ENCODE assay signal across 1 cellular context in the genomic region with DNA sequence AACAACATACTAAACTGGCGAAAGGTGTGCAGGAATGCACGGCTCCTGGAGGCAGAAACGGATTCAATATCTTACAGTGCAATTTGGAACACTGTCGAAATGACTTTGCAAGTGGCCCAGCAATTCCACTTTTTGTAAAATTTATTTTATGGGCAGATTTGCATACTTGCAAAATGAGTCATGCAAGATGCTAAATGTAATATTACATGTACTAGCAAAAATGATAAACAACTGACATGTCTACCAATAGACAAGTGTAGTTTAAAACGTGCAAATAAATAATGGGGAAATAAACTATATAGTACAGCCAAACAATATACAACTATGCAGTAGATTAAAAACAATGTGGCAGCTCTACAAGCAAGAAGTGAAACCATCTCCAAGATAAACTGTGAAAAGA.
TF ChIP-seq lines count a peak whose summit lies in the region.

No MANE protein-coding gene starts in this region.

TF ChIP-seq in GM12878, 131 proteins besides CTCF, POLR2A, EP300 and RAD21:
- TF ChIP-seq, protein P1, sequence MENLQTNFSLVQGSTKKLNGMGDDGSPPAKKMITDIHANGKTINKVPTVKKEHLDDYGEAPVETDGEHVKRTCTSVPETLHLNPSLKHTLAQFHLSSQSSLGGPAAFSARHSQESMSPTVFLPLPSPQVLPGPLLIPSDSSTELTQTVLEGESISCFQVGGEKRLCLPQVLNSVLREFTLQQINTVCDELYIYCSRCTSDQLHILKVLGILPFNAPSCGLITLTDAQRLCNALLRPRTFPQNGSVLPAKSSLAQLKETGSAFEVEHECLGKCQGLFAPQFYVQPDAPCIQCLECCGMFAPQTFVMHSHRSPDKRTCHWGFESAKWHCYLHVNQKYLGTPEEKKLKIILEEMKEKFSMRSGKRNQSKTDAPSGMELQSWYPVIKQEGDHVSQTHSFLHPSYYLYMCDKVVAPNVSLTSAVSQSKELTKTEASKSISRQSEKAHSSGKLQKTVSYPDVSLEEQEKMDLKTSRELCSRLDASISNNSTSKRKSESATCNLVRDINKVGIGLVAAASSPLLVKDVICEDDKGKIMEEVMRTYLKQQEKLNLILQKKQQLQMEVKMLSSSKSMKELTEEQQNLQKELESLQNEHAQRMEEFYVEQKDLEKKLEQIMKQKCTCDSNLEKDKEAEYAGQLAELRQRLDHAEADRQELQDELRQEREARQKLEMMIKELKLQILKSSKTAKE (IDR thresholded peaks at IDR 0.05; ENCODE audit: low read depth, poor library complexity, severe bottlenecking): no peak
- TF ChIP-seq, protein P2, sequence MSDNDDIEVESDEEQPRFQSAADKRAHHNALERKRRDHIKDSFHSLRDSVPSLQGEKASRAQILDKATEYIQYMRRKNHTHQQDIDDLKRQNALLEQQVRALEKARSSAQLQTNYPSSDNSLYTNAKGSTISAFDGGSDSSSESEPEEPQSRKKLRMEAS (IDR thresholded peaks at IDR 0.05; ENCODE audit: low read depth, low read length): no peak
- TF ChIP-seq ZBED1 (IDR thresholded peaks at IDR 0.05; ENCODE audit: borderline replicate concordance) (no peak), RBBP5 (conservative IDR thresholded peaks at IDR 0.05) (no peak), POLR2AphosphoS5 (IDR thresholded peaks at IDR 0.05; ENCODE audit: low read length) (no peak), ZZZ3 (IDR thresholded peaks at IDR 0.05; ENCODE audit: control insufficient read depth, insufficient read length, low read depth) (no peak), SREBF1 (IDR thresholded peaks at IDR 0.05; ENCODE audit: low read length) (no peak)
- TF ChIP-seq, protein P3, sequence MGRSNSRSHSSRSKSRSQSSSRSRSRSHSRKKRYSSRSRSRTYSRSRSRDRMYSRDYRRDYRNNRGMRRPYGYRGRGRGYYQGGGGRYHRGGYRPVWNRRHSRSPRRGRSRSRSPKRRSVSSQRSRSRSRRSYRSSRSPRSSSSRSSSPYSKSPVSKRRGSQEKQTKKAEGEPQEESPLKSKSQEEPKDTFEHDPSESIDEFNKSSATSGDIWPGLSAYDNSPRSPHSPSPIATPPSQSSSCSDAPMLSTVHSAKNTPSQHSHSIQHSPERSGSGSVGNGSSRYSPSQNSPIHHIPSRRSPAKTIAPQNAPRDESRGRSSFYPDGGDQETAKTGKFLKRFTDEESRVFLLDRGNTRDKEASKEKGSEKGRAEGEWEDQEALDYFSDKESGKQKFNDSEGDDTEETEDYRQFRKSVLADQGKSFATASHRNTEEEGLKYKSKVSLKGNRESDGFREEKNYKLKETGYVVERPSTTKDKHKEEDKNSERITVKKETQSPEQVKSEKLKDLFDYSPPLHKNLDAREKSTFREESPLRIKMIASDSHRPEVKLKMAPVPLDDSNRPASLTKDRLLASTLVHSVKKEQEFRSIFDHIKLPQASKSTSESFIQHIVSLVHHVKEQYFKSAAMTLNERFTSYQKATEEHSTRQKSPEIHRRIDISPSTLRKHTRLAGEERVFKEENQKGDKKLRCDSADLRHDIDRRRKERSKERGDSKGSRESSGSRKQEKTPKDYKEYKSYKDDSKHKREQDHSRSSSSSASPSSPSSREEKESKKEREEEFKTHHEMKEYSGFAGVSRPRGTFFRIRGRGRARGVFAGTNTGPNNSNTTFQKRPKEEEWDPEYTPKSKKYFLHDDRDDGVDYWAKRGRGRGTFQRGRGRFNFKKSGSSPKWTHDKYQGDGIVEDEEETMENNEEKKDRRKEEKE (IDR thresholded peaks at IDR 0.05): no peak
